ENCODE assay signal across 19 cellular contexts in the genomic region with DNA sequence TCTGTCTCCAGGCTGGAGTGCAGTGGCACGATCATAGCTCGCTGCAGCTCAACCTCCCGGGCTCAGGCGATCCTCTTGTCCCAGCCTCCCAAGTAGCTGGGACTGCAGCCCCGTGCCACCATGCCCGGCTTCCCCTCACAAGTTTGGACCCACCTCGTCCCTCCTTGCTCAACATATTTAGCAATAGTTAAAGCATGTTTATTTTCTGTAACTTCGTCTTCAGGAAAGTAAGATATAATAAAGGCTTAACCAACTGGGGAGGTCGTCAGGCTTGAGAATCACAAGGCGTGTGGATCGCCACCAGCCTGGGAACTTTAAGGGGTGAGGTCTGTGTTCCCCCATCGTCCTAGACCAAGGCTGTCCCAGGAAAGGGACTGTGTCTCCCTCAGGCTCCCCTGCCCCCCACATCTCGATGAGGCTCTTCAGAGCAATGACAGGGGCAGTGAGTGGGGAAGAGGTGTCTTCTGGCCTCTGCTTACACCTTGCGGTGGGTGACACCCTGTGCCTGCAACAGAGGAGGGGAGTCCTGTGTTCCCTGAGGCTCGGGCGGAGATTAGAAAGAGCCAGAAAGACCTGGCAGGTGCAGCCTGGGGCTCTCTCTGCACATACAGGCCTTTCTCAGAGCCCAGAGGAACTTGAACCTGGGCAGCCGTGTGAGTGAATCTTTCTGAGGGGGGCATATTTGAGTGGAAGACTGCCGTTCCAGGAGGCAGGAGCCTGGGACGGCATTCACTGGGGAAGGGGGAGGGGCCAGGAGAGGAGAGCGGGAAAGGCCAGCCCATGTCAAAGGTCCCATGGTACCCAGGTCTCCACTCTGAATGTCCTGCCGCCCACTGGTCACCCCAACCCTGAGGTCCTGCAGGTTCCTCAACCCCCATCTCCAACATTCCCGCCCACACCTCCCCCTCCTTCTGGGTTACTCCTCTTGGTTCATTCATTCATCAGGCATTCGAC.
DNase-seq lines count a peak whose midpoint lies in the region; ATAC-seq and TF ChIP-seq lines count a peak whose summit lies in the region.
"Had no signal": no experiment of that assay in that cellular context is flagged by ENCODE, and none has a peak within 500 bp of the region (broad histone marks: within the 10 kb centered on the region; RNA-seq: fewer than 3 reads in every experiment).

No MANE protein-coding gene starts in this region.

- no peaks in the 10 kb centered on the region for H3K36me3 Mint-ChIP-seq in progenitor cell of endocrine pancreas (ENCODE audit: insufficient read depth)
- H3K36me3 Mint-ChIP-seq: CD8-positive, alpha-beta T cell; memory B cell; naive thymus-derived CD8-positive, alpha-beta T cell had no signal

- H3K9me3 ChIP-seq in Peyer's patch, result no peaks in the 10 kb centered on the region
- H3K9me3 ChIP-seq: tibial nerve had no signal

- peak overlapping the region; percentile 16 for H3K27ac Mint-ChIP-seq in progenitor cell of endocrine pancreas
- H3K27ac Mint-ChIP-seq: activated CD4-positive, alpha-beta T cell treated with anti-CD3 and anti-CD28 coated beads for 36 hours; CD8-positive, alpha-beta T cell; memory B cell; naive thymus-derived CD8-positive, alpha-beta T cell had no signal

- no peak for ATAC-seq in GM19463 (IDR thresholded peaks at IDR 0.05; ENCODE audit: unreplicated experiment)
- ATAC-seq: activated CD4-positive, alpha-beta T cell treated with anti-CD3 and anti-CD28 coated beads for 36 hours; CD8-positive, alpha-beta T cell; esophagus mucosa; naive thymus-derived CD8-positive, alpha-beta T cell had no signal

- H3K4me3 ChIP-seq in H7 (ENCODE audit: insufficient read depth, low read depth, low read length) (no peak overlapping the region), Peyer's patch (no peak overlapping the region), fibroblast of villous mesenchyme (ENCODE audit: low read depth, low read length) (no peak overlapping the region)
- H3K4me3 ChIP-seq: tibial nerve had no signal

- H3K4me1 Mint-ChIP-seq in progenitor cell of endocrine pancreas (ENCODE audit: low read depth), result peaks cover 22% of the 10 kb centered on the region

- peaks cover 16% of the 10 kb centered on the region for H3K27me3 Mint-ChIP-seq in progenitor cell of endocrine pancreas

- TF ChIP-seq CTCF in Peyer's patch (IDR thresholded peaks at IDR 0.05) (no peak), fibroblast of villous mesenchyme (IDR thresholded peaks at IDR 0.05; ENCODE audit: insufficient read depth, low read depth, low read length) (no peak), progenitor cell of endocrine pancreas (IDR thresholded peaks at IDR 0.05; ENCODE audit: unreplicated experiment) (no peak)

- H3K27me3 ChIP-seq in H7 (ENCODE audit: control insufficient read depth, insufficient read depth, low read length), result no peaks in the 10 kb centered on the region; the same call in 1 of the 2 replicates
- no peaks in the 10 kb centered on the region for H3K27me3 ChIP-seq in Peyer's patch
- H3K27me3 ChIP-seq: tibial nerve had no signal

- no peak overlapping the region for H3K4me3 Mint-ChIP-seq in progenitor cell of endocrine pancreas (ENCODE audit: low read depth)
- H3K4me3 Mint-ChIP-seq: activated CD4-positive, alpha-beta T cell treated with anti-CD3 and anti-CD28 coated beads for 36 hours; CD8-positive, alpha-beta T cell; memory B cell; naive thymus-derived CD8-positive, alpha-beta T cell had no signal

- no peak for TF ChIP-seq POLR2A in Peyer's patch (IDR thresholded peaks at IDR 0.05)

- H3K36me3 ChIP-seq in H7 (replicated peaks; ENCODE audit: control insufficient read depth, insufficient read depth, low read length) (no peaks in the 10 kb centered on the region), Peyer's patch (no peaks in the 10 kb centered on the region)
- H3K36me3 ChIP-seq: tibial nerve had no signal

- no peak overlapping the region for H3K27ac ChIP-seq in Peyer's patch
- H3K27ac ChIP-seq: tibial nerve had no signal

- H3K9me3 Mint-ChIP-seq in progenitor cell of endocrine pancreas (ENCODE audit: low read depth), result no peaks in the 10 kb centered on the region
- H3K9me3 Mint-ChIP-seq: CD8-positive, alpha-beta T cell; memory B cell; naive thymus-derived CD8-positive, alpha-beta T cell had no signal

- peak; percentile 66 for DNase-seq in H7
- peak in 2 of 3 donors; percentile 25 to 38 for DNase-seq in Peyer's patch
- peak; percentile 49 for DNase-seq in fibroblast of villous mesenchyme (ENCODE audit: low read depth)
- DNase-seq in progenitor cell of endocrine pancreas (ENCODE audit: low spot score, unreplicated experiment), result no peak
- no peak for DNase-seq in DMS153 (lab: John Stamatoyannopoulos, UW)
- DNase-seq in NCI-H1105 (lab: John Stamatoyannopoulos, UW), result no peak
- DNase-seq in activated CD4-positive, alpha-beta T cell treated with anti-CD3 and anti-CD28 coated beads for 4 hours, result no peak
- DNase-seq: activated gamma-delta T cell treated with Interleukin-2 at 50 U/mL for 16 hours; CD8-positive, alpha-beta T cell; DMS79 treated with DMSO at 0.1 percent for 48 hours; effector CD4-positive, alpha-beta T cell; kidney glomerular epithelial cell; naive thymus-derived CD8-positive, alpha-beta T cell; stimulated activated naive CD4-positive, alpha-beta T cell had no signal

- H3K4me1 ChIP-seq in Peyer's patch, result peaks cover 0 to 16% (median 3%) of the 10 kb centered on the region in 4 donors

Comparison
In these comparisons a context has a peak if more than half of its experiments do, and no peak if none do; other contexts are left out.
1. DNase-seq: peak in H7 (single experiment), Peyer's patch (2 of 3) and fibroblast of villous mesenchyme (single experiment); none in progenitor cell of endocrine pancreas (single experiment), DMS153 (single experiment), NCI-H1105 (single experiment) and activated CD4-positive, alpha-beta T cell treated with anti-CD3 and anti-CD28 coated beads for 4 hours (0 of 2).